ENCODE assay signal across 8 cellular contexts in the genomic region with DNA sequence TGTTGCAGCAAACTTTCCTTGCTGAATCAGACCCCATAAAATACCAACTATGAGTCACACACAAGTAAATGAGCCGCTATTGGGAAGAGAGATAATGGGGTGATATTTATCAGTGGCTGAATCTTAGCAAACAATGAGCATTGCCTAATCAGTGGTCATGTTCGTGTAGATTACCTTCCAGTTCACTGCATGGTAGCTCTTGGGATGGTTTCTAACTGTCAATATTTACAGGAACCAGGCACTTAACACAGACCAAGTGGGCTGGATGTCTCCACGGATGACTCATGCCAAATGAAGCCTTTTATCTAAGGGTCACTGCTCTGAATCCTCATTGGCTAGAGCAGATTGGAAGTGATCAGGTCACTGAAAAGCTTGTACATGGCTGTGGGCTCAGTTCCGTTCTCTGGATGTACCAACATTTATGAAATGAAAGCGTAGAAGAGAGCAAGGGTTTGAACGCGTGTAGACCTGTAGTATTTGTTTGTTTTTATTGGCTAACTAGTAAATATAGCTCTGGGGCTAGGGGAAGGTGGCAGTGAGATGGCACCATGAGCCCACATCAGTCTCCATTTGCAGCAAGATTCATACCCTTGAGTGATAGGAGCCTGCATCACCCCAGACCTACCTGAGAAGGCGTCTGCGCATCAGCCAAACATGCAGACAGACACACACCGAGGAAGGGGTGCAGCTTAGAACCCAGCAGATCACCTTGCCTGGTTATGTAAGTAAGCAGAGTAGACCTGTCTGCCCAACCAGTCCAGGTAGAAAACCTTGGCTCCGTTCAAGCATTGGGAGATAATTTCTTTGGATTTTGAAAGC.
A peak's percentile ranks its signal among the peaks of the same experiment; 100 is the strongest.
DNase-seq lines count a peak whose midpoint lies in the region; ATAC-seq and TF ChIP-seq lines count a peak whose summit lies in the region.

No MANE protein-coding gene starts in this region.

- no peaks in the 10 kb centered on the region for H3K9me3 Mint-ChIP-seq in activated CD8-positive, alpha-beta T cell treated with anti-CD3 and anti-CD28 coated beads, Interleukin-2, amount 10 ng/mL, durations not matched to agents 7 days and 5 days (ENCODE audit: insufficient read depth)

- peak overlapping the region; percentile 86 to 91 (median 88) for H3K27ac ChIP-seq in transverse colon

- no peaks in the 10 kb centered on the region for H3K27me3 ChIP-seq in transverse colon

- H3K4me3 ChIP-seq in transverse colon: no peak overlapping the region

- no peaks in the 10 kb centered on the region for H3K27me3 Mint-ChIP-seq in activated CD8-positive, alpha-beta T cell treated with anti-CD3 and anti-CD28 coated beads, Interleukin-2, amount 10 ng/mL, durations not matched to agents 7 days and 5 days (ENCODE audit: low read depth)

- in situ Hi-C loops in transverse colon (cut with MboI; ENCODE audit: low pct_ligation_motif_present in 1 of 4, low pct_unique_long_range_greater_than_20kb in 1 of 4, low sequenced_read_pairs in 3 of 4): loop anchor here in 3 of 4 donors (10.0 kb wide), 5 partner anchors 99 to 371 kb away; a partner anchor contains a TSS

- POLR2A ChIA-PET in activated CD8-positive, alpha-beta T cell treated with anti-CD3 and anti-CD28 coated beads, Interleukin-2, amount 10 ng/mL, durations not matched to agents 7 days and 5 days (lab: Charles Lee): interaction anchor here (1.0 kb wide), 1 partner anchor 13 kb away, joined by 3 read pairs; no protein-coding TSS in a partner anchor

- peaks cover 68 to 98% (median 80%) of the 10 kb centered on the region in 4 donors for H3K4me1 ChIP-seq in transverse colon

- H3K36me3 Mint-ChIP-seq in activated CD8-positive, alpha-beta T cell treated with anti-CD3 and anti-CD28 coated beads, Interleukin-2, amount 10 ng/mL, durations not matched to agents 7 days and 5 days (ENCODE audit: low read depth): peaks cover 2% of the 10 kb centered on the region

- TF ChIP-seq POLR2A in transverse colon (IDR thresholded peaks at IDR 0.05): no peak

- H3K4me1 Mint-ChIP-seq in activated CD8-positive, alpha-beta T cell treated with anti-CD3 and anti-CD28 coated beads, Interleukin-2, amount 10 ng/mL, durations not matched to agents 7 days and 5 days (ENCODE audit: low read depth): peaks cover 77% of the 10 kb centered on the region

- peak overlapping the region; percentile 8 for H3K27ac Mint-ChIP-seq in activated CD8-positive, alpha-beta T cell treated with anti-CD3 and anti-CD28 coated beads, Interleukin-2, amount 10 ng/mL, durations not matched to agents 7 days and 5 days

- TF ChIP-seq EP300 in transverse colon (IDR thresholded peaks at IDR 0.05; ENCODE audit: low read depth): no peak

- ATAC-seq in activated CD8-positive, alpha-beta T cell treated with anti-CD3 and anti-CD28 coated beads, Interleukin-2, amount 10 ng/mL, durations not matched to agents 7 days and 5 days: no peak
- ATAC-seq in GM19324 (IDR thresholded peaks at IDR 0.05; ENCODE audit: low FRiP score, unreplicated experiment) (no peak), HG03460 (IDR thresholded peaks at IDR 0.05; ENCODE audit: unreplicated experiment) (no peak)

- H3K4me3 Mint-ChIP-seq in activated CD8-positive, alpha-beta T cell treated with anti-CD3 and anti-CD28 coated beads, Interleukin-2, amount 10 ng/mL, durations not matched to agents 7 days and 5 days: no peak overlapping the region

- 63 to 75% methylated on average over 1 to 11 of the region's 11 CpGs for WGBS in transverse colon (ENCODE audit: low coverage in 1 of 2), 2 donors

- H3K9me3 ChIP-seq in transverse colon: no peaks in the 10 kb centered on the region

- DNase-seq in DMS153 treated with DMSO at 0.1 percent for 48 hours (lab: John Stamatoyannopoulos, UW; ENCODE audit: unreplicated experiment) (peak; percentile 63), NCI-H1092 treated with DMSO at 0.1 percent for 48 hours (lab: John Stamatoyannopoulos, UW) (peak; percentile 76), kidney tubule cell (ENCODE audit: low spot score) (peak; percentile 98), transverse colon (no peak), retina (no peak)
- no peak for DNase-seq in activated CD8-positive, alpha-beta T cell treated with anti-CD3 and anti-CD28 coated beads, Interleukin-2, amount 10 ng/mL, durations not matched to agents 7 days and 5 days

- H3K36me3 ChIP-seq in transverse colon: no peaks in the 10 kb centered on the region

- CTCF ChIA-PET in activated CD8-positive, alpha-beta T cell treated with anti-CD3 and anti-CD28 coated beads, Interleukin-2, amount 10 ng/mL, durations not matched to agents 7 days and 5 days (lab: Charles Lee): interaction anchor here (1.1 to 3.9 kb wide), 6 partner anchors 13 to 476 kb away, joined by 3 to 12 read pairs (median 4); no protein-coding TSS in a partner anchor

- intact Hi-C loops in transverse colon (cut with DNase I; ENCODE audit: low total_unique reads): loop anchor here (5.0 kb wide), 1 partner anchor 253 kb away; no protein-coding TSS in a partner anchor

- no peak for TF ChIP-seq CTCF in transverse colon (IDR thresholded peaks at IDR 0.05)

Comparison
In these comparisons a context has a peak if more than half of its experiments do, and no peak if none do; other contexts are left out.
1. DNase-seq: peak in DMS153 treated with DMSO at 0.1 percent for 48 hours (single experiment), NCI-H1092 treated with DMSO at 0.1 percent for 48 hours (single experiment) and kidney tubule cell (single experiment); none in activated CD8-positive, alpha-beta T cell treated with anti-CD3 and anti-CD28 coated beads, Interleukin-2, amount 10 ng/mL, durations not matched to agents 7 days and 5 days (single experiment), transverse colon (single experiment) and retina (single experiment).